In genomic region chr11:118281284-118281683, GRCh38 we compare ENCODE assay signal across 1 cellular context.
TF ChIP-seq lines count a peak whose summit lies in the region.

No MANE protein-coding gene starts in this region.

TF ChIP-seq in H1, 55 proteins besides CTCF, POLR2A, EP300 and RAD21:
- TF ChIP-seq BCL11A (IDR thresholded peaks at IDR 0.05; ENCODE audit: low read depth in 2 of 2, low read length in 2 of 2) (no peak), NRF1 (IDR thresholded peaks at IDR 0.05; ENCODE audit: low read depth, low read length) (no peak)
